ENCODE assay signal across 1 cellular context in genomic region chr10:68074775-68075549, GRCh38.
TF ChIP-seq lines count a peak whose summit lies in the region.

A gene with protein sequence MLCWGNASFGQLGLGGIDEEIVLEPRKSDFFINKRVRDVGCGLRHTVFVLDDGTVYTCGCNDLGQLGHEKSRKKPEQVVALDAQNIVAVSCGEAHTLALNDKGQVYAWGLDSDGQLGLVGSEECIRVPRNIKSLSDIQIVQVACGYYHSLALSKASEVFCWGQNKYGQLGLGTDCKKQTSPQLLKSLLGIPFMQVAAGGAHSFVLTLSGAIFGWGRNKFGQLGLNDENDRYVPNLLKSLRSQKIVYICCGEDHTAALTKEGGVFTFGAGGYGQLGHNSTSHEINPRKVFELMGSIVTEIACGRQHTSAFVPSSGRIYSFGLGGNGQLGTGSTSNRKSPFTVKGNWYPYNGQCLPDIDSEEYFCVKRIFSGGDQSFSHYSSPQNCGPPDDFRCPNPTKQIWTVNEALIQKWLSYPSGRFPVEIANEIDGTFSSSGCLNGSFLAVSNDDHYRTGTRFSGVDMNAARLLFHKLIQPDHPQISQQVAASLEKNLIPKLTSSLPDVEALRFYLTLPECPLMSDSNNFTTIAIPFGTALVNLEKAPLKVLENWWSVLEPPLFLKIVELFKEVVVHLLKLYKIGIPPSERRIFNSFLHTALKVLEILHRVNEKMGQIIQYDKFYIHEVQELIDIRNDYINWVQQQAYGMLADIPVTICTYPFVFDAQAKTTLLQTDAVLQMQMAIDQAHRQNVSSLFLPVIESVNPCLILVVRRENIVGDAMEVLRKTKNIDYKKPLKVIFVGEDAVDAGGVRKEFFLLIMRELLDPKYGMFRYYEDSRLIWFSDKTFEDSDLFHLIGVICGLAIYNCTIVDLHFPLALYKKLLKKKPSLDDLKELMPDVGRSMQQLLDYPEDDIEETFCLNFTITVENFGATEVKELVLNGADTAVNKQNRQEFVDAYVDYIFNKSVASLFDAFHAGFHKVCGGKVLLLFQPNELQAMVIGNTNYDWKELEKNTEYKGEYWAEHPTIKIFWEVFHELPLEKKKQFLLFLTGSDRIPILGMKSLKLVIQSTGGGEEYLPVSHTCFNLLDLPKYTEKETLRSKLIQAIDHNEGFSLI (minus strand): TSS chr10:68075283. CDS start chr10:68073108, 2,175 bp downstream.

TF ChIP-seq in Ishikawa, 13 proteins besides CTCF, POLR2A, EP300 and RAD21 (continued from another document):
- TF ChIP-seq, protein P1, sequence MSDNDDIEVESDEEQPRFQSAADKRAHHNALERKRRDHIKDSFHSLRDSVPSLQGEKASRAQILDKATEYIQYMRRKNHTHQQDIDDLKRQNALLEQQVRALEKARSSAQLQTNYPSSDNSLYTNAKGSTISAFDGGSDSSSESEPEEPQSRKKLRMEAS (IDR thresholded peaks at IDR 0.05), result peak; percentile 89
TF ChIP-seq in Ishikawa: peak in this region for 5.
